8 cellular contexts compared by ENCODE assay signal in the genomic region with DNA sequence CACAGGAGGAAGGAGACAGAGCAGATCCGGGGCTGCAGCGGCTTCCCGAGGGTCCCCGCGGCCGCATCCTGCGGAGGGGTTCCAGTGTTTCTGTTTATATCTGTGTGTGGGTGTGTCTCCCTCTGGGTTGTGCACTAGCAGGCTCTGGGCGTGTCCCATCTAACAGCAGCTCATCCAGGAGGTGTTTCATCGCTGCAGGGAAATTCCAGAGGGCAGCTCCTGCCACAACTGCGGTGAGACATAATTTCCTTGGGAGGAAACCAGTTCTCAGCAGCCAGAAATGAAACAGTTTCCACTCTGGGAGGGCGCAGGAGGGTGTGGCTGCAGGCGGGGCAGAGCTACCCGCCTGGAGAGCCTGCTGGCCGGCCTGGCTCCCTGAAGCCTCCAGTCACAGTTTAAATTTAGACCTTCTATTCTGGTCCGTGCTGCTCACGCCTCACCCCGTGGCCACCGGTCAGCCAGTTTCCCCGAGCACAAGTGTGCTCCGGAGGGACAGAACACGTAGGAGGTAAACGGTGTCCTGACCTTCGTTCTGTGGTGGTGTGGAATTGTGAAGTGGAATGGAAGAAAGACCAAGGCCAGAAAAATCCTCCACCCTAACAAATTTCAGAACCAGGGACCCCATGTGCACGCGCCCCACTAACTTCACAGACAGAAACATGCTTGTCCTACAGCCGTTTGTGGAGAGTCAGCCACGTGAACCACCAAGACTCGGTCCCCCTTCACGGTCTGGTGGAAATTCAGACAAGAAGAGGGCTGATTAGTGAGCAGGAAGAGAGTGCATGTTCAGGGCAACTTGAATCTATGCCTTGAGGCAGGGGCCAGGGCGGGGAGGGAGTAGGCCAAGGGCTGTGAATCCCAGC. TPM values are rescaled to one million over a fixed set of nuclear protein-coding genes. Genes with fewer than 3 reads are reported as not detected.
A peak's percentile ranks its signal among the peaks of the same experiment; 100 is the strongest.
DNase-seq lines count a peak whose midpoint lies in the region; ATAC-seq, FAIRE-seq and TF ChIP-seq lines count a peak whose summit lies in the region.

No MANE protein-coding gene starts in this region.

- H2AFZ ChIP-seq in K562 (ENCODE audit: low read depth, low read length) = peak overlapping the region; percentile 92

- no peaks in the 10 kb centered on the region for H4K20me1 ChIP-seq in K562 (replicated peaks; ENCODE audit: control insufficient read depth, insufficient read depth, low read length)

- in situ Hi-C loops in K562 (cut with MboI) = no loop called here

- CTCF ChIA-PET in K562 (lab: Yijun Ruan, JAX; ENCODE audit: low intra/inter-chr PET ratio) = no interaction called here

- H3K4me1 ChIP-seq in K562 (replicated peaks in 1 of 2; ENCODE audit: control insufficient read depth in 2 of 2, insufficient read depth in 2 of 2, low read length in 2 of 2) = peaks cover under 1 to 15% of the 10 kb centered on the region in 2 experiments; a peak in 4 of 5 replicates

- H3K9me1 ChIP-seq in K562 (ENCODE audit: control insufficient read depth, insufficient read depth, low read length) = no peaks in the 10 kb centered on the region

- peak overlapping the region; percentile 60 for H3K4me2 ChIP-seq in K562 (ENCODE audit: insufficient read depth, low read length)

- peak; percentile 9 for DNase-seq in activated gamma-delta T cell treated with Interleukin-2 at 50 U/mL for 16 hours
- DNase-seq in activated gamma-delta T cell (lab: John Stamatoyannopoulos, UW) = no peak
- peak; percentile 73 for DNase-seq in HuH-7.5 (ENCODE audit: low spot score)
- DNase-seq in T-helper 9 cell = peak; percentile 8
- peak; percentile 42 to 60 (median 50) for DNase-seq in K562 (ENCODE audit: extremely low read depth in 1 of 4, low spot score in 3 of 4)
- peak; percentile 96 for DNase-seq in kidney epithelial cell (ENCODE audit: low read depth)
- DNase-seq in stimulated activated CD4-positive, alpha-beta T cell treated with anti-CD3 and anti-CD28 coated beads, Interleukin-1b, Interleukin-23, amount 100 ng/mL, for 48 hours = peak; percentile 74

- no peak for TF ChIP-seq RAD21 in K562 (CRISPR knock-in tag; conservative IDR thresholded peaks at IDR 0.05 in 1 of 2, IDR thresholded peaks at IDR 0.05 in 1 of 2)

- H3K4me3 ChIP-seq in K562 (no peak overlapping the region), kidney epithelial cell (ENCODE audit: low read depth, low read length) (no peak overlapping the region)

- ATAC-seq in K562 (peak; percentile 83), HG03565 (IDR thresholded peaks at IDR 0.05; ENCODE audit: unreplicated experiment) (no peak)

- no peak for TF ChIP-seq POLR2A in K562 (conservative IDR thresholded peaks at IDR 0.05)

- TF ChIP-seq CTCF in K562 (IDR thresholded peaks at IDR 0.05 in 2 of 3, conservative IDR thresholded peaks at IDR 0.05 in 1 of 3; ENCODE audit: insufficient read depth in 2 of 3, low read depth in 1 of 3, low read length in 3 of 3) (no peak), kidney epithelial cell (IDR thresholded peaks at IDR 0.05; ENCODE audit: insufficient read depth, low read length, poor library complexity, severe bottlenecking) (no peak)

- intact Hi-C loops in K562 (cut with micrococcal nuclease) = no loop called here

- H3K79me2 ChIP-seq in K562 (ENCODE audit: control insufficient read depth, insufficient read depth, low read length) = no peaks in the 10 kb centered on the region

- WGBS in K562 (ENCODE audit: insufficient coverage, low coverage, missing lambda C conversion rate) = 11% methylated on average over 30 of the region's 30 CpGs

- POLR2A ChIA-PET in K562 (lab: Yijun Ruan, JAX) = interaction anchor here (0.6 to 1.6 kb wide), 5 partner anchors 10 to 260 kb away, joined by 3 to 6 read pairs (median 4); no protein-coding TSS in a partner anchor

- H3K9me3 ChIP-seq in K562 (replicated peaks; ENCODE audit: control insufficient read depth, insufficient read depth, low read depth, low read length) = no peaks in the 10 kb centered on the region

- H3K27ac ChIP-seq in K562 (ENCODE audit: extremely low read depth, low read depth, low read length) = peak overlapping the region; percentile 67

- H3K36me3 ChIP-seq in K562 (ENCODE audit: control insufficient read depth, insufficient read depth, low read length) = no peaks in the 10 kb centered on the region
- H3K36me3 ChIP-seq in kidney epithelial cell (ENCODE audit: control insufficient read depth, insufficient read depth, low read length) = no peaks in the 10 kb centered on the region

- no peaks in the 10 kb centered on the region for H3K27me3 ChIP-seq in K562 (ENCODE audit: control insufficient read depth in 2 of 2, insufficient read depth in 2 of 2, low read length in 2 of 2)
- no peaks in the 10 kb centered on the region for H3K27me3 ChIP-seq in kidney epithelial cell (ENCODE audit: control insufficient read depth, insufficient read depth, low read length)

- no peak for TF ChIP-seq EP300 in K562 (IDR thresholded peaks at IDR 0.05; ENCODE audit: low read length)

- peak overlapping the region; percentile 57 to 85 for H3K9ac ChIP-seq in K562 (ENCODE audit: insufficient read depth in 1 of 2, low read depth in 2 of 2, low read length in 2 of 2)

- no TSS peak for BruUV-seq in K562 (replicated peaks; lab: Mats Ljungman, UMichigan)

- peak; percentile 64 for FAIRE-seq in K562 (lab: Jason Lieb, UNC)

TF ChIP-seq in K562, 482 proteins besides CTCF, POLR2A, EP300 and RAD21 (continues in another document):
- TF ChIP-seq GABPB1 (CRISPR knock-in tag; IDR thresholded peaks at IDR 0.05) (0 out of 2 replicates have a peak, but pooled peaks have one; percentile 19), CTBP1 (IDR thresholded peaks at IDR 0.05; ENCODE audit: borderline replicate concordance) (peak; percentile 59; the same call in 1 of the 2 replicates), MEF2A (IDR thresholded peaks at IDR 0.05; ENCODE audit: control insufficient read depth, low read depth, low read length) (peak; percentile 62; the same call in 1 of the 2 replicates)
- TF ChIP-seq, protein P1, sequence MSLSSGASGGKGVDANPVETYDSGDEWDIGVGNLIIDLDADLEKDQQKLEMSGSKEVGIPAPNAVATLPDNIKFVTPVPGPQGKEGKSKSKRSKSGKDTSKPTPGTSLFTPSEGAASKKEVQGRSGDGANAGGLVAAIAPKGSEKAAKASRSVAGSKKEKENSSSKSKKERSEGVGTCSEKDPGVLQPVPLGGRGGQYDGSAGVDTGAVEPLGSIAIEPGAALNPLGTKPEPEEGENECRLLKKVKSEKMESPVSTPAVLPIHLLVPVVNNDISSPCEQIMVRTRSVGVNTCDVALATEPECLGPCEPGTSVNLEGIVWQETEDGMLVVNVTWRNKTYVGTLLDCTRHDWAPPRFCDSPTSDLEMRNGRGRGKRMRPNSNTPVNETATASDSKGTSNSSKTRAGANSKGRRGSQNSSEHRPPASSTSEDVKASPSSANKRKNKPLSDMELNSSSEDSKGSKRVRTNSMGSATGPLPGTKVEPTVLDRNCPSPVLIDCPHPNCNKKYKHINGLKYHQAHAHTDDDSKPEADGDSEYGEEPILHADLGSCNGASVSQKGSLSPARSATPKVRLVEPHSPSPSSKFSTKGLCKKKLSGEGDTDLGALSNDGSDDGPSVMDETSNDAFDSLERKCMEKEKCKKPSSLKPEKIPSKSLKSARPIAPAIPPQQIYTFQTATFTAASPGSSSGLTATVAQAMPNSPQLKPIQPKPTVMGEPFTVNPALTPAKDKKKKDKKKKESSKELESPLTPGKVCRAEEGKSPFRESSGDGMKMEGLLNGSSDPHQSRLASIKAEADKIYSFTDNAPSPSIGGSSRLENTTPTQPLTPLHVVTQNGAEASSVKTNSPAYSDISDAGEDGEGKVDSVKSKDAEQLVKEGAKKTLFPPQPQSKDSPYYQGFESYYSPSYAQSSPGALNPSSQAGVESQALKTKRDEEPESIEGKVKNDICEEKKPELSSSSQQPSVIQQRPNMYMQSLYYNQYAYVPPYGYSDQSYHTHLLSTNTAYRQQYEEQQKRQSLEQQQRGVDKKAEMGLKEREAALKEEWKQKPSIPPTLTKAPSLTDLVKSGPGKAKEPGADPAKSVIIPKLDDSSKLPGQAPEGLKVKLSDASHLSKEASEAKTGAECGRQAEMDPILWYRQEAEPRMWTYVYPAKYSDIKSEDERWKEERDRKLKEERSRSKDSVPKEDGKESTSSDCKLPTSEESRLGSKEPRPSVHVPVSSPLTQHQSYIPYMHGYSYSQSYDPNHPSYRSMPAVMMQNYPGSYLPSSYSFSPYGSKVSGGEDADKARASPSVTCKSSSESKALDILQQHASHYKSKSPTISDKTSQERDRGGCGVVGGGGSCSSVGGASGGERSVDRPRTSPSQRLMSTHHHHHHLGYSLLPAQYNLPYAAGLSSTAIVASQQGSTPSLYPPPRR (CRISPR knock-in tag; IDR thresholded peaks at IDR 0.05; ENCODE audit: borderline replicate concordance) = 0 out of 2 replicates have a peak, but pooled peaks have one; percentile 26

RNA-seq across cellular contexts. Expression of a gene that starts 50.2 kb away (rescaled TPM):
- total RNA-seq in K562 (2011; cell fraction: chromatin; rRNA removed; ENCODE audit: low replicate concordance) = not detected in 2 replicates
- total RNA-seq in K562 (2011; cell fraction: nucleolus; rRNA removed) = not detected in 2 replicates
- not detected in 2 replicates for total RNA-seq in K562 (2011; cell fraction: nucleoplasm; rRNA removed)
- total RNA-seq in K562 (2014; rRNA removed) (not detected in 2 replicates), K562 (2014; rRNA removed; fragmentation: Illumina TruSeq; extraction: Trizol) (not detected in 2 replicates), K562 (2015; rRNA removed; fragmentation: Illumina TruSeq; extraction: Trizol) (not detected in 2 replicates), K562 (2021) (not detected in 2 replicates), kidney epithelial cell (not detected in 2 replicates)
- polyA plus RNA-seq in K562 (2011; rRNA removed) (not detected in 2 replicates), K562 (2014; fragmentation: Illumina TruSeq; extraction: Trizol) (not detected in 2 replicates), K562 (2014; fragmentation: Nextera tagmentation; extraction: Ambion mirVana) (not detected), K562 (2014; rRNA removed) (not detected in 2 replicates)
- not detected in 2 replicates for polyA plus RNA-seq in K562 (2011; cell fraction: cytosol; rRNA removed)
- polyA plus RNA-seq in K562 (2011; cell fraction: nucleus; rRNA removed) = not detected in 2 replicates
- not detected in 2 replicates for polyA plus RNA-seq in K562 (2012)
- not detected in 2 replicates for polyA minus RNA-seq in K562 (2011; rRNA and poly(A)+ RNA removed)
- not detected in 2 replicates for polyA minus RNA-seq in K562 (2011; cell fraction: cytosol; rRNA and poly(A)+ RNA removed)
- polyA minus RNA-seq in K562 (2011; cell fraction: nucleus; rRNA and poly(A)+ RNA removed) = not detected in 2 replicates
